ENCODE assay signal across 21 cellular contexts in genomic region chr3:150960708-150961684, GRCh38. TPM values are rescaled to one million over a fixed set of nuclear protein-coding genes. Genes with fewer than 3 reads are reported as not detected.
A peak's percentile ranks its signal among the peaks of the same experiment; 100 is the strongest.
DNase-seq lines count a peak whose midpoint lies in the region; ATAC-seq and TF ChIP-seq lines count a peak whose summit lies in the region.
"Had no signal": no experiment of that assay in that cellular context is flagged by ENCODE, and none has a peak within 500 bp of the region (broad histone marks: within the 10 kb centered on the region; RNA-seq: fewer than 3 reads in every experiment).

No MANE protein-coding gene starts in this region.

- H3K4me3 ChIP-seq in tibial artery = no peak overlapping the region
- H3K4me3 ChIP-seq: K562, Peyer's patch had no signal

- H3K9me3 ChIP-seq in tibial artery = no peaks in the 10 kb centered on the region
- H3K9me3 ChIP-seq: BE2C, Peyer's patch had no signal

- H3K27me3 Mint-ChIP-seq in mesothelial cell of epicardium (ENCODE audit: low read depth) = peaks cover 4% of the 10 kb centered on the region

- H3K36me3 ChIP-seq in tibial artery = no peaks in the 10 kb centered on the region
- H3K36me3 ChIP-seq: BE2C, Peyer's patch had no signal

- no peaks in the 10 kb centered on the region for H3K36me3 Mint-ChIP-seq in mesothelial cell of epicardium

- H3K4me3 Mint-ChIP-seq in mesothelial cell of epicardium = no peak overlapping the region
- H3K4me3 Mint-ChIP-seq: CD4-positive, alpha-beta T cell had no signal

- peaks cover 5% of the 10 kb centered on the region for H3K9me3 Mint-ChIP-seq in mesothelial cell of epicardium
- H3K9me3 Mint-ChIP-seq: CD4-positive, alpha-beta T cell had no signal

- H3K27me3 ChIP-seq in tibial artery = no peaks in the 10 kb centered on the region
- H3K27me3 ChIP-seq: Peyer's patch had no signal

- peaks cover 25% of the 10 kb centered on the region for H3K4me1 Mint-ChIP-seq in mesothelial cell of epicardium

- peak; percentile 42 for ATAC-seq in HG02885 (IDR thresholded peaks at IDR 0.05; ENCODE audit: poor library complexity, unreplicated experiment)
- ATAC-seq: K562, Right ventricle myocardium inferior had no signal

- TF ChIP-seq CTCF in GM20000 (IDR thresholded peaks at IDR 0.05; ENCODE audit: extremely low read depth, missing control alignments) (no peak), mesothelial cell of epicardium (IDR thresholded peaks at IDR 0.05; ENCODE audit: unreplicated experiment) (no peak), tibial artery (IDR thresholded peaks at IDR 0.05) (no peak)

- H3K27ac ChIP-seq in tibial artery = no peak overlapping the region
- H3K27ac ChIP-seq: Peyer's patch had no signal

- DNase-seq in ELR (ENCODE audit: low read depth) (peak; percentile 13), GM20000 (ENCODE audit: low spot score) (peak; percentile 5), mesothelial cell of epicardium (ENCODE audit: low spot score in 2 of 2, unreplicated experiment in 2 of 2) (no peak), cerebellar nuclear complex (lab: John Stamatoyannopoulos, UW) (no peak), tibial artery (no peak), NCI-H82 treated with DMSO at 0.1 percent for 48 hours (lab: John Stamatoyannopoulos, UW; ENCODE audit: unreplicated experiment) (no peak), GF-D8 (lab: John Stamatoyannopoulos, UW) (no peak)
- DNase-seq: 8988T; BE2C; CD4-positive, alpha-beta T cell; EL; HCEC 1CT; NCI-H1048; NCI-H1436 treated with DMSO at 0.1 percent for 48 hours; NCI-H2029 treated with DMSO at 0.1 percent for 48 hours; NCI-H510A treated with DMSO at 0.1 percent for 48 hours; NCI-H82; Peyer's patch had no signal

- intact Hi-C loops in tibial artery (cut with DNase I; ENCODE audit: low total_unique reads) = no loop called here

- H3K4me1 ChIP-seq in tibial artery = no peaks in the 10 kb centered on the region
- H3K4me1 ChIP-seq: BE2C, Peyer's patch had no signal

- peak overlapping the region; percentile 55 for H3K27ac Mint-ChIP-seq in mesothelial cell of epicardium
- H3K27ac Mint-ChIP-seq: CD4-positive, alpha-beta T cell had no signal

RNA-seq across cellular contexts. Expression of gene CLRN1, which starts 11.5 kb away (rescaled TPM):
- total RNA-seq in mesothelial cell of epicardium = not detected in 3 replicates
- total RNA-seq: CD4-positive, alpha-beta T cell; K562; Peyer's patch; Right ventricle myocardium inferior had no signal

RNA-seq across cellular contexts. Expression of gene MINDY4B, which starts 55.8 kb away (rescaled TPM):
- total RNA-seq in mesothelial cell of epicardium = not detected in 3 replicates
- total RNA-seq: CD4-positive, alpha-beta T cell; K562; Peyer's patch; Right ventricle myocardium inferior had no signal

Comparison
In these comparisons a context has a peak if more than half of its experiments do, and no peak if none do; other contexts are left out.
1. DNase-seq: peak in ELR (single experiment) and GM20000 (single experiment); none in mesothelial cell of epicardium (0 of 2), cerebellar nuclear complex (0 of 2), tibial artery (0 of 2), NCI-H82 treated with DMSO at 0.1 percent for 48 hours (single experiment) and GF-D8 (single experiment).